ENCODE assay signal across 17 cellular contexts in the genomic region with DNA sequence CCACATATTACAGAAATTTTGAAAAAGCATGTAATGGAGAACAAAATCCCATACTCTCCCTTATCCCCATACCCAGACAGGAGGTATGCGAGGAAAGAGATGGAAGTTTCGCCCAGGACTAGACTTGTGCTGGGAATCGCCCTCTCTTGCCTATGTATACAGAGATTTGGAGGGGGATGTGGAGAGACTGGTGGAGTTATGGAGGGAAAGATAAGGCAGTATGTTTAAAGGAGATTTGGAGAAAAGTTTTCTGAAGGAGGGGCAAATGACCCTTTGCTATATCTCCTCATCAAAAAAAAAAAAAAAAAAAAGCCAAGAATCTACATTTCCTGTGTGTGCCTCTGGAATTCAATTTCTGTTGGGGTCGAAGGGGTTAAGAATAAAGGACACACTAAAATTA.
"Had no signal": no experiment of that assay in that cellular context is flagged by ENCODE, and none has a peak within 500 bp of the region (broad histone marks: within the 10 kb centered on the region; RNA-seq: fewer than 3 reads in every experiment).

No MANE protein-coding gene starts in this region.

- H3K27me3 ChIP-seq: esophagus muscularis mucosa, sigmoid colon had no signal

- H3K27ac Mint-ChIP-seq: activated CD4-positive, alpha-beta T cell treated with anti-CD3 and anti-CD28 coated beads for 36 hours; activated CD8-positive, alpha-beta T cell treated with anti-CD3 and anti-CD28 coated beads for 36 hours; activated T-helper 1 cell treated with anti-CD3 and anti-CD28 coated beads, Interleukin-12 subunit alpha, Interleukin-12 subunit beta, Interleukin-2, Interleukin-4 antibody, amounts not matched to agents 30 ng/mL and 10 ng/mL and 1 ng/mL, durations not matched to agents 14 hours and 24 hours and 36 hours; T-cell had no signal

- H3K4me3 Mint-ChIP-seq: activated CD4-positive, alpha-beta T cell treated with anti-CD3 and anti-CD28 coated beads for 36 hours; activated CD8-positive, alpha-beta T cell treated with anti-CD3 and anti-CD28 coated beads for 36 hours; activated T-helper 1 cell treated with anti-CD3 and anti-CD28 coated beads, Interleukin-12 subunit alpha, Interleukin-12 subunit beta, Interleukin-2, Interleukin-4 antibody, amounts not matched to agents 30 ng/mL and 10 ng/mL and 1 ng/mL, durations not matched to agents 14 hours and 24 hours and 36 hours; nephron; T-cell had no signal

- H3K4me3 ChIP-seq: esophagus muscularis mucosa, sigmoid colon had no signal

- H3K27ac ChIP-seq: sigmoid colon, VCaP had no signal

- ATAC-seq: activated CD8-positive, alpha-beta T cell treated with anti-CD3 and anti-CD28 coated beads for 36 hours; stimulated activated naive CD8-positive, alpha-beta T cell treated with anti-CD3 and anti-CD28 coated beads, Interleukin-15, Interleukin-2, amounts not matched to agents 100 U/mL and 50 U/mL, for 24 hours; T-cell had no signal

- DNase-seq: activated CD4-positive, alpha-beta T cell treated with anti-CD3 and anti-CD28 coated beads for 36 hours; activated CD8-positive, alpha-beta memory T cell treated with anti-CD3 and anti-CD28 coated beads, Interleukin-2, amount 50 U/mL, for 4 hours; activated CD8-positive, alpha-beta T cell treated with anti-CD3 and anti-CD28 coated beads for 36 hours; activated naive CD4-positive, alpha-beta T cell treated with Interleukin-2 at 50 U/mL for 16 hours; central memory CD4-positive, alpha-beta T cell; occipital lobe; sigmoid colon; stimulated activated CD4-positive, alpha-beta T cell treated with anti-CD3 and anti-CD28 coated beads, Interleukin-12 subunit alpha, Interleukin-12 subunit beta, amount 100 ng/mL, for 4 hours; stimulated activated CD4-positive, alpha-beta T cell treated with anti-CD3 and anti-CD28 coated beads, Interleukin-2, amount 100 ng/mL, for 48 hours; stimulated activated CD8-positive, alpha-beta memory T cell treated with anti-CD3 and anti-CD28 coated beads, Interleukin-4, amount 100 ng/mL, for 48 hours; T-cell; T1000 had no signal

- H3K4me1 ChIP-seq: sigmoid colon had no signal

- H3K9me3 ChIP-seq: sigmoid colon had no signal

- H3K4me1 Mint-ChIP-seq: activated CD4-positive, alpha-beta T cell treated with anti-CD3 and anti-CD28 coated beads for 36 hours; nephron had no signal
